Comparison of ENCODE assay signal across 8 cellular contexts in genomic region chr9:114538241-114538640, GRCh38. TPM values are rescaled to one million over a fixed set of nuclear protein-coding genes. Genes with fewer than 3 reads are reported as not detected.
DNase-seq lines count a peak whose midpoint lies in the region; ATAC-seq and TF ChIP-seq lines count a peak whose summit lies in the region.

No MANE protein-coding gene starts in this region.

- H3K27me3 Mint-ChIP-seq in naive B cell = no peaks in the 10 kb centered on the region

- H3K4me1 Mint-ChIP-seq in naive B cell = peaks cover 16 to 32% (median 19%) of the 10 kb centered on the region in 3 donors

- peak; percentile 45; the same call in 1 of the 2 replicates for TF ChIP-seq RAD21 in Ishikawa (IDR thresholded peaks at IDR 0.05; ENCODE audit: low read depth)

- ATAC-seq in GM18861 (IDR thresholded peaks at IDR 0.05; ENCODE audit: unreplicated experiment) (peak; percentile 74), naive B cell (ENCODE audit: low read depth in 2 of 2) (peak; percentile 100), HG03196 (IDR thresholded peaks at IDR 0.05; ENCODE audit: unreplicated experiment) (no peak)

- H3K36me3 Mint-ChIP-seq in naive B cell = no peaks in the 10 kb centered on the region

- peak overlapping the region in 4 of 6 donors; percentile 63 to 94 (median 72) for H3K27ac Mint-ChIP-seq in naive B cell

- no peak for TF ChIP-seq EP300 in Ishikawa (IDR thresholded peaks at IDR 0.05; ENCODE audit: borderline replicate concordance)

- H3K9me3 Mint-ChIP-seq in naive B cell = no peaks in the 10 kb centered on the region

- DNase-seq in activated CD4-positive, alpha-beta T cell treated with anti-CD3 and anti-CD28 coated beads, Interleukin-2, amount 50 U/mL, for 48 hours = peak; percentile 8 to 22
- DNase-seq in naive B cell (peak; percentile 53), hippocampal formation (lab: John Stamatoyannopoulos, UW) (no peak), NCI-H1436 treated with DMSO at 0.1 percent for 48 hours (lab: John Stamatoyannopoulos, UW) (no peak), superior temporal gyrus (ENCODE audit: extremely low spot score) (no peak)

- H3K4me3 Mint-ChIP-seq in naive B cell = no peak overlapping the region

TF ChIP-seq in Ishikawa, 13 proteins besides CTCF, POLR2A, EP300 and RAD21:
- TF ChIP-seq FOXM1 (IDR thresholded peaks at IDR 0.05; ENCODE audit: borderline replicate concordance, low read depth) (no peak), YY1 (IDR thresholded peaks at IDR 0.05; ENCODE audit: low read depth) (no peak), TCF12 (IDR thresholded peaks at IDR 0.05; ENCODE audit: low read depth) (no peak), EGR1 (IDR thresholded peaks at IDR 0.05) (no peak), USF1 (IDR thresholded peaks at IDR 0.05) (no peak), NFIC (IDR thresholded peaks at IDR 0.05) (no peak), ZBTB7A (IDR thresholded peaks at IDR 0.05; ENCODE audit: low read depth) (no peak), CEBPB (IDR thresholded peaks at IDR 0.05) (no peak), MAX (IDR thresholded peaks at IDR 0.05) (no peak), CREB1 (IDR thresholded peaks at IDR 0.05; ENCODE audit: low read depth) (no peak), TAF1 (IDR thresholded peaks at IDR 0.05; ENCODE audit: low read depth) (no peak), TEAD4 (IDR thresholded peaks at IDR 0.05) (no peak), REST (IDR thresholded peaks at IDR 0.05; ENCODE audit: low read depth) (no peak)

RNA-seq across cellular contexts. Expression of gene WHRN, which starts 33.0 kb away (rescaled TPM):
- polyA plus RNA-seq in naive B cell (ENCODE audit: low read depth in 6 of 6) = 1 to 10 TPM in 2 of 6 donors, under 1 TPM in 4; 0.27 to 2.0 (median 0.95) TPM

RNA-seq across cellular contexts. Expression of gene ATP6V1G1, which starts 49.3 kb away (rescaled TPM):
- polyA plus RNA-seq in naive B cell (ENCODE audit: low read depth in 6 of 6) = 100 to 1,000 TPM; 425 to 637 (median 511) TPM

Comparison
In these comparisons a context has a peak if more than half of its experiments do, and no peak if none do; other contexts are left out.
1. DNase-seq: peak in activated CD4-positive, alpha-beta T cell treated with anti-CD3 and anti-CD28 coated beads, Interleukin-2, amount 50 U/mL, for 48 hours (2 of 2) and naive B cell (single experiment); none in hippocampal formation (0 of 2), NCI-H1436 treated with DMSO at 0.1 percent for 48 hours (single experiment) and superior temporal gyrus (single experiment).